In the genomic region with DNA sequence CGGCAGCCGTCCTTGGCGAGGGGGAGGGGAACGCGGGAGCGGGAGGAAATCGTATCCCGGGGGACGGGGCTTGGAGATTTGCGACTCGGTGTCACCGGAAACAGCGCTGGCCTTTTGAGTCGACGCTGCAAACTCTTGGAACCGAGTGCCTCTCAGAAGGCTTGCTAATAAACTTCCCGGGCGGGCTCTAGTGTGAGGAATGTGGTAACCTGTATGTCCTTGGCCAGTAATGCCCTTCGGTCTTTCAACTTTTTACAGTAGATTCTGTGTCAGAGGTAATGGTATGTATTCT, we compare ENCODE assay signal across 8 cellular contexts.
DNase-seq lines count a peak whose midpoint lies in the region; ATAC-seq and TF ChIP-seq lines count a peak whose summit lies in the region.

No MANE protein-coding gene starts in this region.

- H2BK12ac ChIP-seq in trophoblast cell (ENCODE audit: low read length) = no peak overlapping the region

- TF ChIP-seq CTCF in Panc1 (IDR thresholded peaks at IDR 0.05) (no peak), epithelial cell of proximal tubule (conservative IDR thresholded peaks at IDR 0.05; ENCODE audit: low read depth, low read length) (peak; percentile 7)

- ATAC-seq in GM21447 (IDR thresholded peaks at IDR 0.05; ENCODE audit: unreplicated experiment) = peak; percentile 3
- ATAC-seq in Panc1 = no peak; the same call in 1 of the 2 replicates
- no peak for ATAC-seq in HG02840 (IDR thresholded peaks at IDR 0.05; ENCODE audit: low FRiP score, unreplicated experiment)
- ATAC-seq in GM19467 (IDR thresholded peaks at IDR 0.05; ENCODE audit: unreplicated experiment) = no peak

- peaks cover 14% of the 10 kb centered on the region for H3K4me1 ChIP-seq in Panc1 (ENCODE audit: control insufficient read depth, insufficient read depth, low read length)
- H3K4me1 ChIP-seq in trophoblast cell (ENCODE audit: control insufficient read depth in 1 of 2, insufficient read depth in 2 of 2, low read length in 2 of 2) = no peaks in the 10 kb centered on the region

- peaks cover 7% of the 10 kb centered on the region for H3K79me1 ChIP-seq in trophoblast cell (ENCODE audit: low read length)

- DNase-seq in Panc1 (ENCODE audit: low read depth, low spot score) (peak; percentile 13), epithelial cell of proximal tubule (ENCODE audit: low read depth) (peak; percentile 25), trophoblast cell (peak; percentile 80 to 89), NCI-H1417 treated with DMSO at 0.1 percent for 48 hours (lab: John Stamatoyannopoulos, UW) (no peak), glomerular visceral epithelial cell (ENCODE audit: extremely low spot score) (no peak)

- H3K18ac ChIP-seq in trophoblast cell (ENCODE audit: low read length) = peak overlapping the region; percentile 91

- peak overlapping the region; percentile 94 for H3K9ac ChIP-seq in trophoblast cell (ENCODE audit: low read length)

- POLR2A ChIA-PET in Panc1 (lab: Charles Lee) = interaction anchor here (1.0 kb wide), 1 partner anchor 10 kb away, joined by 7 read pairs; no protein-coding TSS in a partner anchor

- H3K27ac ChIP-seq in Panc1 (ENCODE audit: low read length) = peak overlapping the region; percentile 96
- H3K27ac ChIP-seq in trophoblast cell (ENCODE audit: low read depth, low read length) = peak overlapping the region; percentile 86

- H3K27me3 ChIP-seq in Panc1 (ENCODE audit: control insufficient read depth, insufficient read depth, low read length) = no peaks in the 10 kb centered on the region
- no peaks in the 10 kb centered on the region for H3K27me3 ChIP-seq in trophoblast cell (ENCODE audit: insufficient read depth, low read length)

- H3K4me3 ChIP-seq in Panc1 (ENCODE audit: low read depth in 2 of 2, low read length in 2 of 2) (peak overlapping the region; percentile 90 to 92), epithelial cell of proximal tubule (ENCODE audit: low read depth, low read length) (peak overlapping the region; percentile 57), trophoblast cell (ENCODE audit: low read depth, low read length) (peak overlapping the region; percentile 83)

- peak overlapping the region; percentile 76 for H2BK5ac ChIP-seq in trophoblast cell (ENCODE audit: low read depth, low read length, poor library complexity)

- in situ Hi-C loops in Panc1 (cut with HindIII; ENCODE audit: low pct_unique_long_range_greater_than_20kb, low sequenced_read_pairs) = no loop called here

- H2BK120ac ChIP-seq in trophoblast cell (ENCODE audit: insufficient read depth, low read length, poor library complexity) = peak overlapping the region; percentile 70

- CTCF ChIA-PET in Panc1 (lab: Charles Lee) = no interaction called here

- peak overlapping the region; percentile 57 for H2AK5ac ChIP-seq in trophoblast cell (ENCODE audit: low read length)

- peak overlapping the region; percentile 44 for H3K4me2 ChIP-seq in trophoblast cell (ENCODE audit: low read length)

- no CpG with 5 or more reads among the region's 19 CpGs for WGBS in trophoblast cell (ENCODE audit: extremely low coverage, insufficient coverage, insufficient read length)

- peak overlapping the region; percentile 57 for H3K4ac ChIP-seq in trophoblast cell (ENCODE audit: low read depth, low read length)

- no peak overlapping the region for H3K23ac ChIP-seq in trophoblast cell (ENCODE audit: low read length)

- H4K8ac ChIP-seq in trophoblast cell (ENCODE audit: low read depth, low read length) = peak overlapping the region; percentile 63

- H3K9me3 ChIP-seq in Panc1 (ENCODE audit: control insufficient read depth, insufficient read depth, low read depth, low read length) (no peaks in the 10 kb centered on the region), trophoblast cell (ENCODE audit: insufficient read depth, low read depth, low read length) (no peaks in the 10 kb centered on the region)

- H4K91ac ChIP-seq in trophoblast cell (ENCODE audit: low read depth, low read length) = peak overlapping the region; percentile 93

- intact Hi-C loops in Panc1 (cut with micrococcal nuclease; ENCODE audit: unreplicated experiment) = loop anchor here (10.0 kb wide), 1 partner anchor 102 kb away; no protein-coding TSS in a partner anchor

- H3K14ac ChIP-seq in trophoblast cell (ENCODE audit: low read length) = peak overlapping the region; percentile 92

- peak overlapping the region; percentile 73 for H4K12ac ChIP-seq in trophoblast cell (ENCODE audit: low read depth, low read length)

- no TSS peak for BruUV-seq in Panc1 (replicated peaks; lab: Mats Ljungman, UMichigan)

- H3K36me3 ChIP-seq in Panc1 (ENCODE audit: control insufficient read depth, insufficient read depth, low read length) (peaks cover 15% of the 10 kb centered on the region), trophoblast cell (ENCODE audit: control insufficient read depth in 1 of 2, insufficient read depth in 2 of 2, low read length in 2 of 2) (peaks cover 4 to 5% of the 10 kb centered on the region in 2 experiments)

- peak overlapping the region; percentile 82 for H2AFZ ChIP-seq in trophoblast cell (ENCODE audit: insufficient read depth, low read length, poor library complexity)

- H3K79me2 ChIP-seq in trophoblast cell (ENCODE audit: control insufficient read depth, insufficient read depth, low read length, poor library complexity) = peaks cover 12% of the 10 kb centered on the region

Comparison
In these comparisons a context has a peak if more than half of its experiments do, and no peak if none do; other contexts are left out.
1. DNase-seq: peak in Panc1 (single experiment), epithelial cell of proximal tubule (single experiment) and trophoblast cell (2 of 2); none in NCI-H1417 treated with DMSO at 0.1 percent for 48 hours (single experiment) and glomerular visceral epithelial cell (single experiment).
2. Peak in every context shown above with its lines, with median percentiles within 50 percentile points of each other: H3K4me3 ChIP-seq.